Comparison of ENCODE assay signal across 15 cellular contexts in the genomic region with DNA sequence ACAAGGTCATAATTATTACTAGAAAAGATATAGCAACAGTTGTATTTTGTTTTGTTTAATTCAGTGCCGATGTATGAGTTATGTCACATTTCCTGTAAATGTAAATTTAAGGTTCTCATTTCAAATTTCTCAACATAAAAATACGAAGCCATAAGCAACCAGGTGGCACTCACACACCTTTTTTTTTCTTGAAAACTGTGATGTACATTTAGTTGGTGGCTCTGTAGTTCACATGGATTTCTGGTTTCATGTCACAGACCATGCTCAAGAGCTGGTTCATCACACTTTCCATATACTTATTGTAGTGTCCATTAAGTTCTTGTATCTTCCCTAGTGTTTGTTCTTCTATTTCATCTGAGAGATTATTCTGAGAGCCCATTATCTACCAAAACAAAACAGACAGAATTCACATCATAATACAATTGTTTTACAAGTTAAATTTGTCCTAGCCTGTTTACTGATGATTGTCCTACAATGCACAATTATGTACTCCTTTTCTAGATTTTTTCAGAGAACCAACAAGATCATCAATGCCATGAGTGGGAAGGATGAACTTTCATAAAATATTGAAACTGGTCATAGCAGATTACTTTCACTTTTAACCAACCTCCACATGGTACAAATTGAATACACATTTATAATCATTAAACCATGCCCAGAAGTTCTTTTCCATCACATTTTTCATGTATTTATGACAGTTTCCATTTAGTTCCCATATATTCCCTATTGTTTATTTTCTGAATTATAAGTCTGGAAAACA. TPM values are rescaled to one million over a fixed set of nuclear protein-coding genes. Genes with fewer than 3 reads are reported as not detected.
DNase-seq lines count a peak whose midpoint lies in the region; ATAC-seq, FAIRE-seq and TF ChIP-seq lines count a peak whose summit lies in the region.
"Had no signal": no experiment of that assay in that cellular context is flagged by ENCODE, and none has a peak within 500 bp of the region (broad histone marks: within the 10 kb centered on the region; RNA-seq: fewer than 3 reads in every experiment).

No MANE protein-coding gene starts in this region.

- POLR2A ChIA-PET in CD8-positive, alpha-beta T cell (lab: Charles Lee) = interaction anchor here (0.7 to 1.9 kb wide), 12 partner anchors 12 to 182 kb away, joined by 3 to 10 read pairs (median 3); partner anchors contain the start of gene PTPRC
- POLR2A ChIA-PET in activated B cell treated with CpG ODN at 0.5 μM for 24 hours (lab: Charles Lee) (interaction anchor here (0.6 to 2.0 kb wide), 7 partner anchors 13 to 178 kb away, joined by 4 to 18 read pairs (median 5); partner anchors contain the start of gene PTPRC), PC-9 (lab: Charles Lee; ENCODE audit: unreplicated experiment) (no interaction called here)

- intact Hi-C loops in CD8-positive, alpha-beta T cell (cut with DNase I, micrococcal nuclease) = loop anchor here (1.0 to 10.0 kb wide), 10 partner anchors 33 to 366 kb away; partner anchors contain the start of genes PTPRC (in 2 of the 2) and NEK7 (in 1 of the 2)
- intact Hi-C loops in activated B cell treated with CpG ODN at 0.5 μM for 24 hours (cut with micrococcal nuclease) = loop anchor here (1.0 to 2.0 kb wide), 7 partner anchors 15 to 163 kb away; partner anchors contain the start of gene PTPRC
- intact Hi-C loops in PC-9 (cut with micrococcal nuclease; ENCODE audit: unreplicated experiment) = no loop called here
- intact Hi-C loops in prostate gland (cut with DNase I) = no loop called here

- no peak overlapping the region for H2AFZ ChIP-seq in PC-9

- no peaks in the 10 kb centered on the region for H3K36me3 Mint-ChIP-seq in CD8-positive, alpha-beta T cell
- H3K36me3 Mint-ChIP-seq in activated B cell treated with CpG ODN at 0.5 μM for 24 hours (ENCODE audit: low read depth) (no peaks in the 10 kb centered on the region), naive B cell (no peaks in the 10 kb centered on the region)
- H3K36me3 Mint-ChIP-seq: brain had no signal

- no peaks in the 10 kb centered on the region for H3K36me3 ChIP-seq in CD8-positive, alpha-beta T cell (ENCODE audit: insufficient read depth, low read length)
- no peaks in the 10 kb centered on the region for H3K36me3 ChIP-seq in PC-9 (ENCODE audit: low read depth)
- no peaks in the 10 kb centered on the region for H3K36me3 ChIP-seq in prostate gland
- H3K36me3 ChIP-seq: suprapubic skin had no signal

- H3K27me3 Mint-ChIP-seq in CD8-positive, alpha-beta T cell (ENCODE audit: low read depth) = no peaks in the 10 kb centered on the region
- H3K27me3 Mint-ChIP-seq in activated B cell treated with CpG ODN at 0.5 μM for 24 hours (no peaks in the 10 kb centered on the region), naive B cell (no peaks in the 10 kb centered on the region)
- H3K27me3 Mint-ChIP-seq: brain had no signal

- H3K79me2 ChIP-seq in PC-9 (ENCODE audit: low read depth) = no peaks in the 10 kb centered on the region

- TF ChIP-seq CTCF in CD8-positive, alpha-beta T cell (IDR thresholded peaks at IDR 0.05) = no peak
- no peak for TF ChIP-seq CTCF in activated B cell treated with CpG ODN at 0.5 μM for 24 hours (IDR thresholded peaks at IDR 0.05)
- TF ChIP-seq CTCF in GM13976 (IDR thresholded peaks at IDR 0.05; ENCODE audit: borderline replicate concordance, control extremely low read depth, extremely low read depth, insufficient read depth, missing control alignments) = no peak
- TF ChIP-seq CTCF in PC-9 (conservative IDR thresholded peaks at IDR 0.05) = no peak
- no peak for TF ChIP-seq CTCF in prostate gland (IDR thresholded peaks at IDR 0.05)

- H3K27me3 ChIP-seq in CD8-positive, alpha-beta T cell (ENCODE audit: insufficient read depth, low read length) = no peaks in the 10 kb centered on the region
- H3K27me3 ChIP-seq in PC-9 (ENCODE audit: insufficient read depth, low read depth) = no peaks in the 10 kb centered on the region
- H3K27me3 ChIP-seq in prostate gland (replicated peaks; ENCODE audit: insufficient read depth) = no peaks in the 10 kb centered on the region
- H3K27me3 ChIP-seq: suprapubic skin had no signal

- H3K27ac Mint-ChIP-seq in CD8-positive, alpha-beta T cell = peak overlapping the region; percentile 91
- peak overlapping the region; percentile 90 for H3K27ac Mint-ChIP-seq in activated B cell treated with CpG ODN at 0.5 μM for 24 hours
- peak overlapping the region; percentile 80 to 95 (median 89) for H3K27ac Mint-ChIP-seq in naive B cell

- BruUV-seq in PC-9 (replicated peaks; lab: Mats Ljungman, UMichigan) = no TSS peak

- no peaks in the 10 kb centered on the region for H3F3A ChIP-seq in PC-9 (ENCODE audit: insufficient read depth, low read depth)

- DNase-seq in CD8-positive, alpha-beta T cell = no peak
- DNase-seq in H54 (ENCODE audit: insufficient read length, low spot score) = no peak
- no peak for DNase-seq in activated B cell treated with CpG ODN at 0.5 μM for 24 hours
- DNase-seq in naive B cell = peak; percentile 28
- DNase-seq in GM13976 (ENCODE audit: low spot score) = no peak
- no peak for DNase-seq in PC-9
- DNase-seq in prostate gland (ENCODE audit: low spot score) = no peak
- DNase-seq: effector CD8-positive, alpha-beta T cell; kidney glomerular epithelial cell; NCI-H2029 treated with DMSO at 0.1 percent for 48 hours had no signal

- no peak overlapping the region for H3K4me2 ChIP-seq in PC-9
- H3K4me2 ChIP-seq: KMS-11 had no signal

- peak overlapping the region; percentile 39 for H3K4me3 ChIP-seq in CD8-positive, alpha-beta T cell (ENCODE audit: low read depth, low read length)
- H3K4me3 ChIP-seq in PC-9 (no peak overlapping the region), prostate gland (no peak overlapping the region)
- H3K4me3 ChIP-seq: suprapubic skin had no signal

- no peaks in the 10 kb centered on the region for H3K9me2 ChIP-seq in PC-9 (ENCODE audit: insufficient read depth)

- H3K9me3 Mint-ChIP-seq in CD8-positive, alpha-beta T cell = no peaks in the 10 kb centered on the region
- no peaks in the 10 kb centered on the region for H3K9me3 Mint-ChIP-seq in activated B cell treated with CpG ODN at 0.5 μM for 24 hours
- peaks cover 0 to 3% (median 0%) of the 10 kb centered on the region in 7 donors for H3K9me3 Mint-ChIP-seq in naive B cell
- H3K9me3 Mint-ChIP-seq: brain had no signal

- peak overlapping the region; percentile 78 for H3K4me3 Mint-ChIP-seq in CD8-positive, alpha-beta T cell
- H3K4me3 Mint-ChIP-seq in activated B cell treated with CpG ODN at 0.5 μM for 24 hours (peak overlapping the region; percentile 79), naive B cell (peak overlapping the region; percentile 48 to 91 (median 80))
- H3K4me3 Mint-ChIP-seq: brain had no signal

- ATAC-seq in CD8-positive, alpha-beta T cell = peak; percentile 46
- ATAC-seq in activated B cell treated with CpG ODN at 0.5 μM for 24 hours (ENCODE audit: low read depth) (peak; percentile 49), naive B cell (ENCODE audit: low read depth in 2 of 2) (peak; percentile 61 to 85)
- ATAC-seq: right cardiac atrium had no signal

- in situ Hi-C loops in GM13976 (cut with MboI; ENCODE audit: low sequenced_read_pairs, unreplicated experiment) = no loop called here

- no peaks in the 10 kb centered on the region for H4K20me1 ChIP-seq in PC-9 (ENCODE audit: insufficient read depth)

- 72% methylated on average over 2 of the region's 2 CpGs for WGBS in prostate gland

- peak overlapping the region; percentile 57 for H3K27ac ChIP-seq in CD8-positive, alpha-beta T cell (ENCODE audit: low read depth, low read length)
- H3K27ac ChIP-seq in PC-9 (no peak overlapping the region), prostate gland (no peak overlapping the region)
- H3K27ac ChIP-seq: KMS-11, suprapubic skin had no signal

- no peaks in the 10 kb centered on the region for H3K9me3 ChIP-seq in CD8-positive, alpha-beta T cell (ENCODE audit: low read length)
- no peaks in the 10 kb centered on the region for H3K9me3 ChIP-seq in PC-9 (ENCODE audit: insufficient read depth, low read depth)
- H3K9me3 ChIP-seq in prostate gland = no peaks in the 10 kb centered on the region
- H3K9me3 ChIP-seq: suprapubic skin had no signal

- H3K4me1 Mint-ChIP-seq in CD8-positive, alpha-beta T cell (ENCODE audit: low read depth) = peaks cover 78% of the 10 kb centered on the region
- H3K4me1 Mint-ChIP-seq in activated B cell treated with CpG ODN at 0.5 μM for 24 hours (peaks cover 58% of the 10 kb centered on the region), naive B cell (peaks cover 26 to 46% (median 45%) of the 10 kb centered on the region in 3 donors)

- TF ChIP-seq POLR2A in H54 (IDR thresholded peaks at IDR 0.05; ENCODE audit: low read depth, low read length) = no peak
- TF ChIP-seq POLR2A in prostate gland (IDR thresholded peaks at IDR 0.05) = no peak

- peaks cover 80% of the 10 kb centered on the region for H3K4me1 ChIP-seq in CD8-positive, alpha-beta T cell (ENCODE audit: insufficient read depth, low read length)
- no peaks in the 10 kb centered on the region; the same call in 1 of the 2 replicates for H3K4me1 ChIP-seq in PC-9 (replicated peaks; ENCODE audit: insufficient read depth)
- H3K4me1 ChIP-seq in prostate gland (replicated peaks) = no peaks in the 10 kb centered on the region
- H3K4me1 ChIP-seq: suprapubic skin had no signal

- CTCF ChIA-PET in CD8-positive, alpha-beta T cell (lab: Charles Lee) = interaction anchor here (0.5 to 3.2 kb wide), 25 partner anchors 11 to 197 kb away, joined by 3 to 14 read pairs (median 4); partner anchors contain the start of gene ATP6V1G3
- CTCF ChIA-PET in activated B cell treated with CpG ODN at 0.5 μM for 24 hours (lab: Charles Lee) = interaction anchor here (0.8 to 1.7 kb wide), 5 partner anchors 98 to 868 kb away, joined by 3 to 9 read pairs (median 5); no protein-coding TSS in a partner anchor
- CTCF ChIA-PET in PC-9 (lab: Charles Lee) = no interaction called here

- peak; percentile 15 for FAIRE-seq in H54 (lab: Jason Lieb, UNC)

RNA-seq across cellular contexts. Expression of gene ATP6V1G3, which starts 17.1 kb away (rescaled TPM):
- total RNA-seq in CD8-positive, alpha-beta T cell = not detected
- not detected in 2 replicates for total RNA-seq in activated B cell treated with CpG ODN at 0.5 μM for 24 hours
- polyA plus RNA-seq in naive B cell (ENCODE audit: low read depth in 6 of 6) = not detected
- total RNA-seq in PC-9 (2021) = not detected in 2 replicates
- not detected for total RNA-seq in prostate gland
- total RNA-seq: myocyte, right cardiac atrium, suprapubic skin had no signal
- polyA plus RNA-seq: right cardiac atrium had no signal

Comparison
In these comparisons a context has a peak if more than half of its experiments do, and no peak if none do; other contexts are left out.
1. intact Hi-C loops: an anchor here in CD8-positive, alpha-beta T cell (1.0 to 10.0 kb wide) and activated B cell treated with CpG ODN at 0.5 μM for 24 hours (1.0 to 2.0 kb wide); none called in PC-9 and prostate gland.